1 cellular context compared by ENCODE assay signal in the genomic region with DNA sequence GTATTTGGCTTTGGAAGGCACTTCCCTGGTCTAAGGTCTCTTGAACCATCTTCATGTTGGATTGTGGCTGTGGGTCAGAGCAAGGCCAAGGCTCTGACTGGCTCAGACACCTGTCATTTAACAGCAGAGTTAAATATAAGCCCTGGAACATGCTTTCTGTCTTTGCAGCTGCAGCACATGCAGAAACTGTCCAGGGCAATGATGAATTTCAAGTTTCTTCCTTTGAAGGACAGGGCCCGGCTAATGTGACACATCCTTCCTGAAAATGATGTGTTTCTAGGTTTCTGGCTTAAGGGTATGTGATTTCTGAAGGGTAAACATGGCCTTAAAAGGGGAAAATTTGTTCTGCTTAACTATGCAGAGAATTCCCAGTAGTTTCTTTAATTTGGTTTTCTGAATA.
TF ChIP-seq lines count a peak whose summit lies in the region.

No MANE protein-coding gene starts in this region.

TF ChIP-seq in neural cell, 6 proteins besides CTCF, POLR2A, EP300 and RAD21 (continued from another document):
- TF ChIP-seq, protein P1, sequence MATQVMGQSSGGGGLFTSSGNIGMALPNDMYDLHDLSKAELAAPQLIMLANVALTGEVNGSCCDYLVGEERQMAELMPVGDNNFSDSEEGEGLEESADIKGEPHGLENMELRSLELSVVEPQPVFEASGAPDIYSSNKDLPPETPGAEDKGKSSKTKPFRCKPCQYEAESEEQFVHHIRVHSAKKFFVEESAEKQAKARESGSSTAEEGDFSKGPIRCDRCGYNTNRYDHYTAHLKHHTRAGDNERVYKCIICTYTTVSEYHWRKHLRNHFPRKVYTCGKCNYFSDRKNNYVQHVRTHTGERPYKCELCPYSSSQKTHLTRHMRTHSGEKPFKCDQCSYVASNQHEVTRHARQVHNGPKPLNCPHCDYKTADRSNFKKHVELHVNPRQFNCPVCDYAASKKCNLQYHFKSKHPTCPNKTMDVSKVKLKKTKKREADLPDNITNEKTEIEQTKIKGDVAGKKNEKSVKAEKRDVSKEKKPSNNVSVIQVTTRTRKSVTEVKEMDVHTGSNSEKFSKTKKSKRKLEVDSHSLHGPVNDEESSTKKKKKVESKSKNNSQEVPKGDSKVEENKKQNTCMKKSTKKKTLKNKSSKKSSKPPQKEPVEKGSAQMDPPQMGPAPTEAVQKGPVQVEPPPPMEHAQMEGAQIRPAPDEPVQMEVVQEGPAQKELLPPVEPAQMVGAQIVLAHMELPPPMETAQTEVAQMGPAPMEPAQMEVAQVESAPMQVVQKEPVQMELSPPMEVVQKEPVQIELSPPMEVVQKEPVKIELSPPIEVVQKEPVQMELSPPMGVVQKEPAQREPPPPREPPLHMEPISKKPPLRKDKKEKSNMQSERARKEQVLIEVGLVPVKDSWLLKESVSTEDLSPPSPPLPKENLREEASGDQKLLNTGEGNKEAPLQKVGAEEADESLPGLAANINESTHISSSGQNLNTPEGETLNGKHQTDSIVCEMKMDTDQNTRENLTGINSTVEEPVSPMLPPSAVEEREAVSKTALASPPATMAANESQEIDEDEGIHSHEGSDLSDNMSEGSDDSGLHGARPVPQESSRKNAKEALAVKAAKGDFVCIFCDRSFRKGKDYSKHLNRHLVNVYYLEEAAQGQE (IDR thresholded peaks at IDR 0.05; ENCODE audit: borderline replicate concordance): no peak
- TF ChIP-seq TAF1 (IDR thresholded peaks at IDR 0.05; ENCODE audit: low read depth) (no peak), MXI1 (conservative IDR thresholded peaks at IDR 0.05; ENCODE audit: poor library complexity, severe bottlenecking) (no peak)
